ENCODE assay signal across 1 cellular context in genomic region chr9:16811987-16812685, GRCh38.
TF ChIP-seq lines count a peak whose summit lies in the region.

No MANE protein-coding gene starts in this region.

TF ChIP-seq in H1, 55 proteins besides CTCF, POLR2A, EP300 and RAD21 (continued from another document):
- TF ChIP-seq RNF2 (IDR thresholded peaks at IDR 0.05; ENCODE audit: borderline replicate concordance, low read depth, low read length, missing control alignments, poor library complexity, severe bottlenecking) = no peak
